In the genomic region with DNA sequence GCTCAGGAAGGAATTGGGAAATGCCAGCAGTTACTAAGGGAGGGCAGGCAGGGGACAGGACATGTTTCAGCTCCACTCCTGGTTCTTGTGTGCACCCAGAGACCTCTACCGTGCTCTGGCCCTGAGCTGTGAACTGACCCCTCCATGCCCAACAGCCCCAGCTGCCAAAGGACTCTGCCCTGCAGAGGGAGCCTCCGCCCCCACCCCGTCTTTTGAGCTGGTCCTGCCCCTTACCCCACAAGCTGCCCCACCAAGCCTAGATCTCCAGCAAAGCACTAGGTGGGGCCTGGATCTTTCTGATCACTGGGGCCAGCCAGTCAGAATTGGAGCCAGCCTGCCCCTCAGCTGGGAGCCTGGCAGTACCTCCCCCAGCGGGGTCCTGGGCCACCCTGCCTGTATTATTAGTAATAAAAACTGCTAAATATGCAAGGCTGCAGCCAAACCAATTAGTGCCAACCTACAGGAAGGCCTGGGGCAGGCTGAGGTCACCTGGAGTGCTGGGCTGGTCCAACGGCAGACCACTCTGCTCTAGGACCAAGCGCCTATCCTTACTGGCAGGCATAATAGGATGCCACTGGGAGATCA, we compare ENCODE assay signal across 17 cellular contexts. TPM values are rescaled to one million over a fixed set of nuclear protein-coding genes. Genes with fewer than 3 reads are reported as not detected.
"Had no signal": no experiment of that assay in that cellular context is flagged by ENCODE, and none has a peak within 500 bp of the region (broad histone marks: within the 10 kb centered on the region; RNA-seq: fewer than 3 reads in every experiment).

No MANE protein-coding gene starts in this region.

- DNase-seq: cortex of kidney; effector CD8-positive, alpha-beta T cell; foreskin melanocyte; heart left ventricle; hippocampal formation; kidney glomerular epithelial cell; retina; stimulated activated CD4-positive, alpha-beta T cell treated with anti-CD3 and anti-CD28 coated beads, Interleukin-2, amount 100 ng/mL, for 24 hours; stimulated activated CD4-positive, alpha-beta T cell treated with anti-CD3 and anti-CD28 coated beads, Interleukin-4, amount 100 ng/mL, for 4 hours; stimulated activated naive CD4-positive, alpha-beta T cell treated with Interleukin-2 at 50 U/mL for 16 hours; trophoblast cell had no signal

- H3K9me3 ChIP-seq: heart left ventricle, psoas muscle, right lobe of liver had no signal

- H3K4me3 Mint-ChIP-seq: natural killer cell treated with Interleukin-12 subunit alpha and Interleukin-12 subunit beta and Interleukin-15 and Interleukin-18, amount 100 ng/mL, for 72 hours had no signal

- H3K27me3 Mint-ChIP-seq: natural killer cell treated with Interleukin-12 subunit alpha and Interleukin-12 subunit beta and Interleukin-15 and Interleukin-18, amount 100 ng/mL, for 72 hours had no signal

- H3K27me3 ChIP-seq: dorsolateral prefrontal cortex, heart left ventricle, right lobe of liver had no signal

- H2AFZ ChIP-seq: parathyroid adenoma had no signal

- H3K9me3 Mint-ChIP-seq: natural killer cell treated with Interleukin-12 subunit alpha and Interleukin-12 subunit beta and Interleukin-15 and Interleukin-18, amount 100 ng/mL, for 72 hours had no signal

- H3K4me3 ChIP-seq: dorsolateral prefrontal cortex, heart left ventricle, psoas muscle, right lobe of liver had no signal

- H3K9ac ChIP-seq: parathyroid adenoma had no signal

- H3K27ac Mint-ChIP-seq: natural killer cell treated with Interleukin-12 subunit alpha and Interleukin-12 subunit beta and Interleukin-15 and Interleukin-18, amount 100 ng/mL, for 72 hours had no signal

- H3K4me1 ChIP-seq: heart left ventricle, parathyroid adenoma, psoas muscle, right lobe of liver had no signal

- ATAC-seq: heart left ventricle, left lobe of liver had no signal

- H3K27ac ChIP-seq: dorsolateral prefrontal cortex, heart left ventricle, parathyroid adenoma, psoas muscle, right lobe of liver had no signal

- H3K79me2 ChIP-seq: parathyroid adenoma had no signal

RNA-seq across cellular contexts. Expression of a gene that starts 34.8 kb away (rescaled TPM):
- total RNA-seq: left lobe of liver, right lobe of liver had no signal
